In the genomic region with DNA sequence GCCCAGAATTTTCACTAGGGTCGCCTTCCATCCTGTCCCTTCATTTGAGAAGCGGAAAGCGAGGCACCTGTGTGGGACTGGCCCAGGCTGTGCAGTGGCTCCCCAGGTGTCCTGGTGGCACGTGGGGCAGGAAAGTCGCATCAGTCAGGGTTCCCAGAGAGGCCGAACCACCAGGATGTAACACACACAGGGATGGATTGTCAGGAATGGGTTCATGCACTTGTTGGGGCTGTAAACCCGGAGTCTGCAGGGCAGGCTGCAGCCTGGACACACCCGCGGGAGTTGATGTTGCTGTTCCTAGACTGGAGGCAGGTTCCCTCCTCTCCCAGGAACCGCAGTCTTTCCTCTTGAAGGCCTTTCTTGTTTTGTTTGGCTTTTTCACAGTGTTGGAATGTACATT, we compare ENCODE assay signal across 23 cellular contexts. TPM values are rescaled to one million over a fixed set of nuclear protein-coding genes. Genes with fewer than 3 reads are reported as not detected.
DNase-seq lines count a peak whose midpoint lies in the region; ATAC-seq, FAIRE-seq and TF ChIP-seq lines count a peak whose summit lies in the region.
"Had no signal": no experiment of that assay in that cellular context is flagged by ENCODE, and none has a peak within 500 bp of the region (broad histone marks: within the 10 kb centered on the region; RNA-seq: fewer than 3 reads in every experiment).

No MANE protein-coding gene starts in this region.

- DNase-seq in A172 (ENCODE audit: low spot score): peak; percentile 38
- peak; percentile 65 for DNase-seq in H7
- peak; percentile 23 for DNase-seq in amniotic stem cell (lab: John Stamatoyannopoulos, UW)
- peak; percentile 70 for DNase-seq in fibroblast of the aortic adventitia (ENCODE audit: low read depth)
- no peak for DNase-seq in NCI-H226
- DNase-seq in ecto neural progenitor cell (ENCODE audit: low spot score): no peak
- no peak for DNase-seq in GM12892 (ENCODE audit: insufficient read length)
- DNase-seq: activated CD4-positive, CD25-positive, alpha-beta regulatory T cell; activated T-cell treated with anti-CD3 and anti-CD28 coated beads, Interleukin-2, amount 50 U/mL, for 72 hours; CD4-positive, CD25-positive, alpha-beta regulatory T cell; central memory CD4-positive, alpha-beta T cell; effector memory CD8-positive, alpha-beta T cell; KBM-7; mucosa of descending colon; NCI-H1092; NCI-H526; SHP77; stimulated activated naive B cell treated with anti-CD40 and anti-IgM and Interleukin-4, amounts not matched to agents 10 μg/mL and 1 μg/mL and 100 μg/mL, for 72 hours; T-helper 17 cell; transverse colon had no signal

- ATAC-seq in GM18907 (IDR thresholded peaks at IDR 0.05; ENCODE audit: unreplicated experiment): no peak
- ATAC-seq: activated T-cell treated with anti-CD3 and anti-CD28 coated beads, Interleukin-2, amount 50 U/mL, for 72 hours; effector memory CD8-positive, alpha-beta T cell; mucosa of descending colon; stimulated activated naive B cell treated with anti-CD40 and anti-IgM and Interleukin-4, amounts not matched to agents 10 μg/mL and 1 μg/mL and 100 μg/mL, for 72 hours; T-helper 17 cell had no signal

- H3K36me3 ChIP-seq in H7 (replicated peaks; ENCODE audit: control insufficient read depth, insufficient read depth, low read length): no peaks in the 10 kb centered on the region
- H3K36me3 ChIP-seq: transverse colon had no signal

- no peaks in the 10 kb centered on the region for H3K27me3 ChIP-seq in H7 (ENCODE audit: control insufficient read depth, insufficient read depth, low read length)

- no peak for TF ChIP-seq CTCF in fibroblast of the aortic adventitia (IDR thresholded peaks at IDR 0.05; ENCODE audit: insufficient read depth, low read length)

- no peak for FAIRE-seq in GM12892 (lab: Jason Lieb, UNC)
- FAIRE-seq: frontal cortex, GM18507 had no signal

- TF ChIP-seq POLR2A in GM12892 (IDR thresholded peaks at IDR 0.05; ENCODE audit: low read depth, low read length): no peak

- H3K4me3 ChIP-seq in H7 (ENCODE audit: insufficient read depth, low read depth, low read length) (no peak overlapping the region), fibroblast of the aortic adventitia (ENCODE audit: low read depth, low read length) (no peak overlapping the region)
- H3K4me3 ChIP-seq: mucosa of descending colon, transverse colon had no signal

RNA-seq across cellular contexts. Expression of a gene that starts 30.7 kb away (rescaled TPM):
- 17.4 and 20.7 TPM in 2 replicates for total RNA-seq in A172 (2014; rRNA removed; shearing (Covaris generic))
- total RNA-seq in H7 (2014; rRNA removed; shearing (Covaris generic)): 20.9 TPM in 2 replicates
- 30.0 and 36.2 TPM in 2 replicates for total RNA-seq in fibroblast of the aortic adventitia (ENCODE audit: low replicate concordance)
- 6.7 TPM for polyA plus RNA-seq in GM12892 (2012; ENCODE audit: missing spikeins)

RNA-seq across cellular contexts. Expression of a gene that starts 37.5 kb away (rescaled TPM):
- 0.46 and 0.53 TPM in 2 replicates for total RNA-seq in A172 (2014; rRNA removed; shearing (Covaris generic))
- 1.6 and 4.2 TPM in 2 replicates for total RNA-seq in H7 (2014; rRNA removed; shearing (Covaris generic))
- total RNA-seq in fibroblast of the aortic adventitia (ENCODE audit: low replicate concordance): 0.57 and 191 TPM in 2 replicates
- polyA plus RNA-seq in GM12892 (2012; ENCODE audit: missing spikeins): 0.19 TPM

Comparison
In these comparisons a context has a peak if more than half of its experiments do, and no peak if none do; other contexts are left out.
1. DNase-seq: peak in A172 (single experiment), H7 (single experiment), amniotic stem cell (single experiment) and fibroblast of the aortic adventitia (single experiment); none in NCI-H226 (single experiment), ecto neural progenitor cell (single experiment) and GM12892 (single experiment).